Comparison of ENCODE assay signal across 9 cellular contexts in the genomic region with DNA sequence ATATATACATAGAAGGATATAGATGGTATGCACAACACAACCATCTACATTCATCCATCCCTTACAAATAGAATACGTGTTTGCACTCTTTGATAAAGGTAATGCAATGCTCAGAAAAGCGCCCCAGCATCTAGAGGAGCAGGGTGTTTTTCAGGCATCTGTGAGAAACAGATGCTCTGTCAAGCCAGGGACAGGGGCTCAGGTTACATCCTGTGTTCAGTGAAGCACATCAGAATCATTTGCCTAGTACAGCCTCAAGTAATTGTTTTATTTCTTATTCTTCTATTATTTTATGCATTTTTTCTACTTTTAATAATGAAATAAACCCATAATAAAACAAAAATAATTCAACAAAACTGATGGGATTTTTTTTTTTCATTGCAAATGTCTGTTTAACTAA. TPM values are rescaled to one million over a fixed set of nuclear protein-coding genes. Genes with fewer than 3 reads are reported as not detected.
DNase-seq lines count a peak whose midpoint lies in the region; ATAC-seq, FAIRE-seq and TF ChIP-seq lines count a peak whose summit lies in the region.
"Had no signal": no experiment of that assay in that cellular context is flagged by ENCODE, and none has a peak within 500 bp of the region (broad histone marks: within the 10 kb centered on the region; RNA-seq: fewer than 3 reads in every experiment).

No MANE protein-coding gene starts in this region.

- H3K36me3 ChIP-seq in HEK293 (ENCODE audit: control insufficient read depth in 2 of 2, insufficient read depth in 1 of 2, low read length in 2 of 2) = no peaks in the 10 kb centered on the region

- H3K27me3 Mint-ChIP-seq in glutamatergic neuron (ENCODE audit: unreplicated experiment) (peaks cover 5% of the 10 kb centered on the region), endothelial cell (ENCODE audit: unreplicated experiment) (peaks cover 2% of the 10 kb centered on the region)

- POLR2A ChIA-PET in HEK293 (lab: Yijun Ruan, JAX) = no interaction called here

- H3K4me1 Mint-ChIP-seq in glutamatergic neuron (ENCODE audit: low read depth, unreplicated experiment) = peaks cover 65% of the 10 kb centered on the region
- peaks cover 2% of the 10 kb centered on the region for H3K4me1 Mint-ChIP-seq in endothelial cell (ENCODE audit: unreplicated experiment)

- no peak for TF ChIP-seq CTCF in HEK293 (tag by site-specific recombination; IDR thresholded peaks at IDR 0.05)
- no peak for TF ChIP-seq CTCF in glutamatergic neuron (IDR thresholded peaks at IDR 0.05; ENCODE audit: partially characterized antibody, unreplicated experiment)
- TF ChIP-seq CTCF in endothelial cell (IDR thresholded peaks at IDR 0.05; ENCODE audit: unreplicated experiment) = no peak

- peaks cover 12% of the 10 kb centered on the region; the same call in 1 of the 2 replicates for H3K4me1 ChIP-seq in HEK293 (ENCODE audit: control insufficient read depth, insufficient read depth, low read length)

- H3K27ac ChIP-seq in HEK293 (ENCODE audit: extremely low read depth, low read depth, low read length) = no peak overlapping the region

- H3K9me3 Mint-ChIP-seq in glutamatergic neuron (ENCODE audit: unreplicated experiment) = peaks cover 5% of the 10 kb centered on the region
- H3K9me3 Mint-ChIP-seq in endothelial cell (ENCODE audit: unreplicated experiment) = no peaks in the 10 kb centered on the region

- intact Hi-C loops in sciatic nerve (cut with DNase I) = no loop called here

- H3K4me3 Mint-ChIP-seq in glutamatergic neuron (ENCODE audit: unreplicated experiment) (peak overlapping the region; percentile 63), endothelial cell (ENCODE audit: unreplicated experiment) (no peak overlapping the region)

- peak overlapping the region; percentile 98 for H3K27ac Mint-ChIP-seq in glutamatergic neuron (ENCODE audit: unreplicated experiment)
- no peak overlapping the region for H3K27ac Mint-ChIP-seq in endothelial cell (ENCODE audit: unreplicated experiment)

- peak; percentile 93 for DNase-seq in NCI-H1694 treated with DMSO at 0.1 percent for 48 hours (lab: John Stamatoyannopoulos, UW)
- peak; percentile 49 for DNase-seq in glutamatergic neuron
- no peak for DNase-seq in stimulated activated naive CD4-positive, alpha-beta T cell treated with Interleukin-2 at 50 U/mL for 16 hours (lab: John Stamatoyannopoulos, UW)
- DNase-seq in endothelial cell (ENCODE audit: low spot score) = no peak
- no peak for DNase-seq in frontal cortex (ENCODE audit: low spot score in 2 of 2)
- no peak for DNase-seq in sciatic nerve (ENCODE audit: low spot score)
- DNase-seq: stimulated activated naive CD8-positive, alpha-beta T cell treated with anti-CD3 and anti-CD28 coated beads, Interleukin-15, Interleukin-2, amounts not matched to agents 100 U/mL and 50 U/mL, for 24 hours had no signal

- CTCF ChIA-PET in HEK293 (lab: Yijun Ruan, JAX) = no interaction called here

- ATAC-seq in GM18867 (IDR thresholded peaks at IDR 0.05; ENCODE audit: unreplicated experiment) = peak; percentile 94
- no peak for ATAC-seq in sciatic nerve
- ATAC-seq: stimulated activated naive CD8-positive, alpha-beta T cell treated with anti-CD3 and anti-CD28 coated beads, Interleukin-15, Interleukin-2, amounts not matched to agents 100 U/mL and 50 U/mL, for 24 hours had no signal

- no peaks in the 10 kb centered on the region for H3K9me3 ChIP-seq in HEK293 (ENCODE audit: control insufficient read depth, insufficient read depth, low read depth, low read length)

- H3K4me3 ChIP-seq in HEK293 (ENCODE audit: low read depth, low read length) = no peak overlapping the region

- H3K36me3 Mint-ChIP-seq in glutamatergic neuron (ENCODE audit: unreplicated experiment) (peaks cover 7% of the 10 kb centered on the region), endothelial cell (ENCODE audit: low read depth, unreplicated experiment) (no peaks in the 10 kb centered on the region)

- no peak for FAIRE-seq in frontal cortex (lab: Jason Lieb, UNC)

TF ChIP-seq in HEK293, 187 proteins besides CTCF, POLR2A, EP300 and RAD21:
- TF ChIP-seq ZFP37 (tag by site-specific recombination; IDR thresholded peaks at IDR 0.05) (no peak), ZBTB17 (tag by site-specific recombination; IDR thresholded peaks at IDR 0.05) (peak; percentile 55), ZNF274 (IDR thresholded peaks at IDR 0.05; ENCODE audit: low read length) (no peak), ZNF274 (tag by site-specific recombination; IDR thresholded peaks at IDR 0.05; ENCODE audit: borderline replicate concordance) (no peak), GLI2 (tag by site-specific recombination; IDR thresholded peaks at IDR 0.05; ENCODE audit: borderline replicate concordance, low read depth) (no peak), KLF7 (tag by site-specific recombination; IDR thresholded peaks at IDR 0.05; ENCODE audit: borderline replicate concordance) (no peak), ZBTB20 (tag by site-specific recombination; IDR thresholded peaks at IDR 0.05) (no peak)
- TF ChIP-seq, protein P1, sequence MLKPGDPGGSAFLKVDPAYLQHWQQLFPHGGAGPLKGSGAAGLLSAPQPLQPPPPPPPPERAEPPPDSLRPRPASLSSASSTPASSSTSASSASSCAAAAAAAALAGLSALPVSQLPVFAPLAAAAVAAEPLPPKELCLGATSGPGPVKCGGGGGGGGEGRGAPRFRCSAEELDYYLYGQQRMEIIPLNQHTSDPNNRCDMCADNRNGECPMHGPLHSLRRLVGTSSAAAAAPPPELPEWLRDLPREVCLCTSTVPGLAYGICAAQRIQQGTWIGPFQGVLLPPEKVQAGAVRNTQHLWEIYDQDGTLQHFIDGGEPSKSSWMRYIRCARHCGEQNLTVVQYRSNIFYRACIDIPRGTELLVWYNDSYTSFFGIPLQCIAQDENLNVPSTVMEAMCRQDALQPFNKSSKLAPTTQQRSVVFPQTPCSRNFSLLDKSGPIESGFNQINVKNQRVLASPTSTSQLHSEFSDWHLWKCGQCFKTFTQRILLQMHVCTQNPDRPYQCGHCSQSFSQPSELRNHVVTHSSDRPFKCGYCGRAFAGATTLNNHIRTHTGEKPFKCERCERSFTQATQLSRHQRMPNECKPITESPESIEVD (tag by site-specific recombination; IDR thresholded peaks at IDR 0.05) = peak; percentile 68
- TF ChIP-seq, protein P2, sequence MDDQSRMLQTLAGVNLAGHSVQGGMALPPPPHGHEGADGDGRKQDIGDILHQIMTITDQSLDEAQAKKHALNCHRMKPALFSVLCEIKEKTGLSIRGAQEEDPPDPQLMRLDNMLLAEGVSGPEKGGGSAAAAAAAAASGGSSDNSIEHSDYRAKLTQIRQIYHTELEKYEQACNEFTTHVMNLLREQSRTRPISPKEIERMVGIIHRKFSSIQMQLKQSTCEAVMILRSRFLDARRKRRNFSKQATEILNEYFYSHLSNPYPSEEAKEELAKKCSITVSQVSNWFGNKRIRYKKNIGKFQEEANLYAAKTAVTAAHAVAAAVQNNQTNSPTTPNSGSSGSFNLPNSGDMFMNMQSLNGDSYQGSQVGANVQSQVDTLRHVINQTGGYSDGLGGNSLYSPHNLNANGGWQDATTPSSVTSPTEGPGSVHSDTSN (CRISPR knock-in tag; IDR thresholded peaks at IDR 0.05) = no peak

RNA-seq across cellular contexts. Expression of a gene that starts 50.5 kb away (rescaled TPM):
- total RNA-seq in glutamatergic neuron (ENCODE audit: unreplicated experiment) (145 TPM), endothelial cell (ENCODE audit: unreplicated experiment) (203 TPM), frontal cortex (151 TPM), sciatic nerve (123 TPM)

Comparison
In these comparisons a context has a peak if more than half of its experiments do, and no peak if none do; other contexts are left out.
1. DNase-seq: peak in NCI-H1694 treated with DMSO at 0.1 percent for 48 hours (single experiment) and glutamatergic neuron (single experiment); none in stimulated activated naive CD4-positive, alpha-beta T cell treated with Interleukin-2 at 50 U/mL for 16 hours (single experiment), endothelial cell (single experiment), frontal cortex (0 of 2) and sciatic nerve (single experiment).